In genomic region chr9:130215341-130216119, GRCh38 we compare ENCODE assay signal across 13 cellular contexts. TPM values are rescaled to one million over a fixed set of nuclear protein-coding genes. Genes with fewer than 3 reads are reported as not detected.
DNase-seq lines count a peak whose midpoint lies in the region; FAIRE-seq and TF ChIP-seq lines count a peak whose summit lies in the region.
"Had no signal": no experiment of that assay in that cellular context is flagged by ENCODE, and none has a peak within 500 bp of the region (broad histone marks: within the 10 kb centered on the region; RNA-seq: fewer than 3 reads in every experiment).

No MANE protein-coding gene starts in this region.

- H3K4me1 Mint-ChIP-seq in astrocyte (ENCODE audit: low read depth, unreplicated experiment), result peaks cover 28% of the 10 kb centered on the region
- peaks cover 31% of the 10 kb centered on the region for H3K4me1 Mint-ChIP-seq in type B pancreatic cell (ENCODE audit: unreplicated experiment)

- H3K27ac ChIP-seq in AG04450 (ENCODE audit: low read depth, low read length) (peak overlapping the region; percentile 31), astrocyte (ENCODE audit: low read depth, low read length) (no peak overlapping the region)

- no peak overlapping the region for H3K27ac Mint-ChIP-seq in astrocyte (ENCODE audit: unreplicated experiment)
- H3K27ac Mint-ChIP-seq in type B pancreatic cell, result no peak overlapping the region

- CTCF ChIA-PET in AG04450 (lab: Charles Lee), result no interaction called here

- H3K4me3 ChIP-seq in AG04450 (ENCODE audit: low read depth, low read length), result no peak overlapping the region
- no peak overlapping the region for H3K4me3 ChIP-seq in astrocyte (ENCODE audit: insufficient read depth, low read depth, low read length)

- H3K4me1 ChIP-seq in astrocyte (ENCODE audit: insufficient read depth, low read length), result peaks cover 10% of the 10 kb centered on the region

- H3K4me3 Mint-ChIP-seq in astrocyte (ENCODE audit: unreplicated experiment) (peak overlapping the region; percentile 45), type B pancreatic cell (no peak overlapping the region)

- H3K9me3 ChIP-seq in AG04450 (ENCODE audit: control insufficient read depth, insufficient read depth, low read length) (no peaks in the 10 kb centered on the region; the same call in 1 of the 2 replicates), astrocyte (ENCODE audit: insufficient read depth, low read depth, low read length) (no peaks in the 10 kb centered on the region)
- H3K9me3 ChIP-seq: BE2C had no signal

- H3K27me3 Mint-ChIP-seq in astrocyte (ENCODE audit: low read depth, unreplicated experiment) (no peaks in the 10 kb centered on the region), type B pancreatic cell (no peaks in the 10 kb centered on the region)

- H3K36me3 Mint-ChIP-seq in astrocyte (ENCODE audit: low read depth, unreplicated experiment) (peaks cover 4% of the 10 kb centered on the region), type B pancreatic cell (no peaks in the 10 kb centered on the region)

- H3K9ac ChIP-seq in astrocyte (ENCODE audit: low read length), result peak overlapping the region; percentile 28

- TF ChIP-seq CTCF in AG04450 (IDR thresholded peaks at IDR 0.05; ENCODE audit: low read depth, low read length), result no peak
- no peak for TF ChIP-seq CTCF in astrocyte (IDR thresholded peaks at IDR 0.05; ENCODE audit: insufficient read depth, low read depth, low read length)
- TF ChIP-seq CTCF in type B pancreatic cell (conservative IDR thresholded peaks at IDR 0.05), result no peak

- H2AFZ ChIP-seq in astrocyte (ENCODE audit: low read depth, low read length), result no peak overlapping the region

- H3K27me3 ChIP-seq in AG04450 (ENCODE audit: control insufficient read depth, insufficient read depth, low read length) (no peaks in the 10 kb centered on the region), astrocyte (ENCODE audit: insufficient read depth, low read length) (no peaks in the 10 kb centered on the region)
- H3K27me3 ChIP-seq: BE2C had no signal

- H3K36me3 ChIP-seq in astrocyte (ENCODE audit: insufficient read depth, low read length), result peaks cover 4% of the 10 kb centered on the region

- H4K20me1 ChIP-seq in astrocyte (ENCODE audit: insufficient read depth, low read length), result peaks cover 86% of the 10 kb centered on the region

- H3K79me2 ChIP-seq in astrocyte (ENCODE audit: insufficient read depth, low read length), result peaks cover 62% of the 10 kb centered on the region

- peak; percentile 5 for FAIRE-seq in astrocyte (lab: Jason Lieb, UNC)
- FAIRE-seq: keratinocyte had no signal

- H3K4me2 ChIP-seq in astrocyte (ENCODE audit: low read length), result peak overlapping the region; percentile 54

- H3K9me3 Mint-ChIP-seq in astrocyte (ENCODE audit: unreplicated experiment) (no peaks in the 10 kb centered on the region), type B pancreatic cell (no peaks in the 10 kb centered on the region)

- POLR2A ChIA-PET in AG04450 (lab: Yijun Ruan, JAX), result no interaction called here

- DNase-seq in AG04450 (ENCODE audit: low read depth, low spot score), result no peak
- peak; percentile 61 for DNase-seq in LHCN-M2 (ENCODE audit: low read depth)
- DNase-seq in astrocyte (ENCODE audit: low read depth), result peak; percentile 70
- peak; percentile 76 for DNase-seq in kidney tubule cell (ENCODE audit: low spot score)
- no peak for DNase-seq in DMS153 treated with DMSO at 0.1 percent for 48 hours (lab: John Stamatoyannopoulos, UW; ENCODE audit: unreplicated experiment)
- no peak for DNase-seq in GOT3 (lab: John Stamatoyannopoulos, UW)
- DNase-seq in type B pancreatic cell (ENCODE audit: extremely low spot score, unreplicated experiment), result no peak
- DNase-seq in SW 1271 (lab: John Stamatoyannopoulos, UW), result no peak
- DNase-seq: BE2C; effector memory CD4-positive, alpha-beta T cell; posterior cingulate gyrus; T1000 had no signal

RNA-seq across cellular contexts. Expression of gene NCS1, which starts 43.3 kb away (rescaled TPM):
- polyA plus RNA-seq in AG04450 (2011; rRNA removed), result 68.3 and 69.9 TPM in 2 replicates
- 57.8 and 68.3 TPM in 2 replicates for polyA minus RNA-seq in AG04450 (2011; rRNA and poly(A)+ RNA removed)
- total RNA-seq in LHCN-M2 (2014; rRNA removed), result 65.1 and 70.1 TPM in 2 replicates
- 59.9 TPM for polyA plus RNA-seq in LHCN-M2 (2012)
- total RNA-seq in astrocyte, result 119 and 126 TPM in 2 replicates
- 22.2 and 32.8 TPM in 2 replicates for total RNA-seq in type B pancreatic cell (ENCODE audit: low replicate concordance)

RNA-seq across cellular contexts. Expression of gene HMCN2, which starts 50.0 kb away (rescaled TPM):
- under 0.01 and 0.01 TPM in 2 replicates for polyA plus RNA-seq in AG04450 (2011; rRNA removed)
- not detected in 2 replicates for polyA minus RNA-seq in AG04450 (2011; rRNA and poly(A)+ RNA removed)
- 12.1 and 15.7 TPM in 2 replicates for total RNA-seq in LHCN-M2 (2014; rRNA removed)
- 0.30 TPM for polyA plus RNA-seq in LHCN-M2 (2012)
- 1.6 and 3.2 TPM in 2 replicates for total RNA-seq in astrocyte
- 0.12 and 0.86 TPM in 2 replicates for total RNA-seq in type B pancreatic cell (ENCODE audit: low replicate concordance)
- polyA plus RNA-seq: keratinocyte had no signal

Comparison
In these comparisons a context has a peak if more than half of its experiments do, and no peak if none do; other contexts are left out.
1. DNase-seq: peak in LHCN-M2 (single experiment), astrocyte (single experiment) and kidney tubule cell (single experiment); none in AG04450 (single experiment), DMS153 treated with DMSO at 0.1 percent for 48 hours (single experiment), GOT3 (single experiment), type B pancreatic cell (single experiment) and SW 1271 (0 of 2).